Comparison of ENCODE assay signal across 8 cellular contexts in genomic region chr10:63521389-63522128, GRCh38. TPM values are rescaled to one million over a fixed set of nuclear protein-coding genes. Genes with fewer than 3 reads are reported as not detected.
DNase-seq lines count a peak whose midpoint lies in the region; ATAC-seq and TF ChIP-seq lines count a peak whose summit lies in the region.

A gene with protein sequence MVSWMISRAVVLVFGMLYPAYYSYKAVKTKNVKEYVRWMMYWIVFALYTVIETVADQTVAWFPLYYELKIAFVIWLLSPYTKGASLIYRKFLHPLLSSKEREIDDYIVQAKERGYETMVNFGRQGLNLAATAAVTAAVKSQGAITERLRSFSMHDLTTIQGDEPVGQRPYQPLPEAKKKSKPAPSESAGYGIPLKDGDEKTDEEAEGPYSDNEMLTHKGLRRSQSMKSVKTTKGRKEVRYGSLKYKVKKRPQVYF (plus strand): TSS chr10:63521401. CDS start chr10:63521546, 145 bp downstream.

- H3K4me3 ChIP-seq in foreskin fibroblast (ENCODE audit: low read depth in 1 of 2, low read length in 2 of 2), result peak within 1 kb of the TSS; percentile 62 to 89

- peaks cover 57% of the 10 kb centered on the region for H3K4me1 Mint-ChIP-seq in neural crest cell

- ATAC-seq in GM19452 (IDR thresholded peaks at IDR 0.05; ENCODE audit: unreplicated experiment), result peak; percentile 61

- peaks cover 16% of the 10 kb centered on the region for H3K36me3 Mint-ChIP-seq in neural crest cell (ENCODE audit: low read depth)

- peak within 1 kb of the TSS; percentile 99 for H3K27ac Mint-ChIP-seq in neural crest cell (ENCODE audit: unreplicated experiment)

- no peak for TF ChIP-seq CTCF in foreskin fibroblast (IDR thresholded peaks at IDR 0.05; ENCODE audit: low read depth, low read length)
- TF ChIP-seq CTCF in neural crest cell (conservative IDR thresholded peaks at IDR 0.05), result no peak
- TF ChIP-seq CTCF in subcutaneous adipose tissue (IDR thresholded peaks at IDR 0.05; ENCODE audit: low read depth), result no peak

- H3K9me3 Mint-ChIP-seq in neural crest cell, result peaks cover 3% of the 10 kb centered on the region

- H3K27me3 Mint-ChIP-seq in neural crest cell (ENCODE audit: low read depth), result no peaks in the 10 kb centered on the region

- H3K4me3 Mint-ChIP-seq in neural crest cell, result peak within 1 kb of the TSS; percentile 97

- DNase-seq in DMS 273 (lab: John Stamatoyannopoulos, UW; ENCODE audit: unreplicated experiment) (peak; percentile 90), HK-2 (ENCODE audit: unreplicated experiment) (peak; percentile 81), RPMI8226 (peak; percentile 63), activated gamma-delta T cell treated with Interleukin-2 at 50 U/mL for 16 hours (peak; percentile 32), foreskin fibroblast (peak; percentile 75 to 88), neural crest cell (ENCODE audit: low read depth, low spot score) (peak; percentile 63)

RNA-seq across cellular contexts. Expression of the gene that starts here (rescaled TPM):
- 33.7 and 36.7 TPM in 2 replicates for total RNA-seq in neural crest cell
- total RNA-seq in subcutaneous adipose tissue, result 100 to 1,000 TPM in 1 of 4 donors, 10 to 100 TPM in 3; 55.9 to 116 (median 61.4) TPM

Comparison
In these comparisons a context has a peak if more than half of its experiments do, and no peak if none do; other contexts are left out.
1. Peak in every context shown above with its lines: DNase-seq, ATAC-seq and H3K4me3 ChIP-seq.
2. DNase-seq: peak in every context shown above with its lines; median percentile 90 in DMS 273; 82 in foreskin fibroblast; 81 in HK-2; 63 in RPMI8226; 63 in neural crest cell; 32 in activated gamma-delta T cell treated with Interleukin-2 at 50 U/mL for 16 hours.